9 cellular contexts compared by ENCODE assay signal in genomic region chr10:21364196-21365114, GRCh38.
A peak's percentile ranks its signal among the peaks of the same experiment; 100 is the strongest.
DNase-seq lines count a peak whose midpoint lies in the region; ATAC-seq and TF ChIP-seq lines count a peak whose summit lies in the region.
"Had no signal": no experiment of that assay in that cellular context is flagged by ENCODE, and none has a peak within 500 bp of the region (broad histone marks: within the 10 kb centered on the region; RNA-seq: fewer than 3 reads in every experiment).

No MANE protein-coding gene starts in this region.

- no peaks in the 10 kb centered on the region for H3K9me3 Mint-ChIP-seq in osteocyte (ENCODE audit: unreplicated experiment)

- no peaks in the 10 kb centered on the region for H3K27me3 Mint-ChIP-seq in osteocyte (ENCODE audit: unreplicated experiment)

- no peaks in the 10 kb centered on the region for H3K36me3 ChIP-seq in SJSA1

- TF ChIP-seq CTCF in fibroblast of villous mesenchyme (IDR thresholded peaks at IDR 0.05; ENCODE audit: insufficient read depth, low read depth, low read length), result no peak
- no peak for TF ChIP-seq CTCF in osteocyte (IDR thresholded peaks at IDR 0.05)

- H3K4me1 Mint-ChIP-seq in osteocyte (ENCODE audit: unreplicated experiment), result peaks cover 28% of the 10 kb centered on the region

- H3K4me3 ChIP-seq in SJSA1, result no peak overlapping the region
- no peak overlapping the region for H3K4me3 ChIP-seq in fibroblast of villous mesenchyme (ENCODE audit: low read depth, low read length)

- 0 out of 2 replicates have a peak, but pooled peaks cover 2% of the 10 kb centered on the region for H3K9me3 ChIP-seq in SJSA1 (replicated peaks)

- H3K27ac ChIP-seq in SJSA1, result peak overlapping the region; percentile 89

- H3K27ac Mint-ChIP-seq in osteocyte (ENCODE audit: unreplicated experiment), result peak overlapping the region; percentile 87

- H3K4me3 Mint-ChIP-seq in osteocyte (ENCODE audit: unreplicated experiment), result peak overlapping the region; percentile 24

- H3K36me3 Mint-ChIP-seq in osteocyte (ENCODE audit: unreplicated experiment), result no peaks in the 10 kb centered on the region

- ATAC-seq in GM19324 (IDR thresholded peaks at IDR 0.05; ENCODE audit: low FRiP score, unreplicated experiment), result no peak
- no peak for ATAC-seq in GM21786 (IDR thresholded peaks at IDR 0.05; ENCODE audit: unreplicated experiment)

- H3K27me3 ChIP-seq in SJSA1 (replicated peaks), result no peaks in the 10 kb centered on the region

- DNase-seq in Daoy (ENCODE audit: low read depth) (peak; percentile 85), SJSA1 (ENCODE audit: low read depth in 1 of 2, low spot score in 2 of 2) (peak; percentile 93 to 94), fibroblast of villous mesenchyme (ENCODE audit: low read depth) (peak; percentile 72), osteocyte (ENCODE audit: extremely low spot score, unreplicated experiment) (no peak), NCI-H187 treated with DMSO at 0.1 percent for 48 hours (lab: John Stamatoyannopoulos, UW) (no peak)
- no peak for DNase-seq in stimulated activated CD4-positive, alpha-beta T cell treated with anti-CD3 and anti-CD28 coated beads, Interleukin-12 subunit alpha, Interleukin-12 subunit beta, amount 100 ng/mL, for 4 hours
- DNase-seq: NCI-H1092 treated with DMSO at 0.1 percent for 48 hours had no signal

- peaks cover 36% of the 10 kb centered on the region for H3K4me1 ChIP-seq in SJSA1 (replicated peaks)

Comparison
In these comparisons a context has a peak if more than half of its experiments do, and no peak if none do; other contexts are left out.
1. DNase-seq: peak in Daoy (single experiment), SJSA1 (2 of 2) and fibroblast of villous mesenchyme (single experiment); none in osteocyte (single experiment), stimulated activated CD4-positive, alpha-beta T cell treated with anti-CD3 and anti-CD28 coated beads, Interleukin-12 subunit alpha, Interleukin-12 subunit beta, amount 100 ng/mL, for 4 hours (single experiment) and NCI-H187 treated with DMSO at 0.1 percent for 48 hours (single experiment).